ENCODE assay signal across 22 cellular contexts in genomic region chrX:123588723-123589122, GRCh38.
"Had no signal": no experiment of that assay in that cellular context is flagged by ENCODE, and none has a peak within 500 bp of the region (broad histone marks: within the 10 kb centered on the region; RNA-seq: fewer than 3 reads in every experiment).

No MANE protein-coding gene starts in this region.

- H3K4me3 ChIP-seq: coronary artery, esophagus muscularis mucosa, psoas muscle, sigmoid colon, spleen, suprapubic skin, transverse colon, upper lobe of right lung, uterus had no signal

- H3K9me3 ChIP-seq: esophagus muscularis mucosa, neutrophil, psoas muscle, sigmoid colon, spleen, suprapubic skin, transverse colon, upper lobe of right lung, uterus had no signal

- FAIRE-seq: endothelial cell of umbilical vein had no signal

- DNase-seq: dermis blood vessel endothelial cell; effector memory CD4-positive, alpha-beta T cell; foreskin melanocyte; hypothalamus; immature natural killer cell; islet precursor cell; kidney glomerular epithelial cell; natural killer cell; psoas muscle; right cardiac atrium; sigmoid colon; spleen; stimulated activated CD4-positive, alpha-beta T cell treated with anti-CD3 and anti-CD28 coated beads, Interleukin-2, amount 100 ng/mL, for 48 hours; stimulated activated naive B cell treated with anti-CD40 and anti-IgM and Interleukin-4, amounts not matched to agents 10 μg/mL and 1 μg/mL and 100 μg/mL, for 72 hours; transverse colon; upper lobe of right lung; uterus had no signal

- H3K4me1 ChIP-seq: psoas muscle, sigmoid colon, spleen, suprapubic skin, transverse colon, uterus had no signal

- H3K36me3 ChIP-seq: esophagus muscularis mucosa, neutrophil, sigmoid colon, spleen, suprapubic skin, transverse colon, upper lobe of right lung, uterus had no signal

- H3K27me3 ChIP-seq: esophagus muscularis mucosa, neutrophil, sigmoid colon, spleen, suprapubic skin, transverse colon, upper lobe of right lung, uterus had no signal

- H3K27ac ChIP-seq: coronary artery, esophagus muscularis mucosa, neutrophil, psoas muscle, sigmoid colon, spleen, suprapubic skin, transverse colon, upper lobe of right lung, uterus had no signal

- ATAC-seq: natural killer cell; psoas muscle; right cardiac atrium; stimulated activated naive B cell treated with anti-CD40 and anti-IgM and Interleukin-4, amounts not matched to agents 10 μg/mL and 1 μg/mL and 100 μg/mL, for 72 hours; upper lobe of right lung had no signal
